In genomic region chr10:60480865-60481563, GRCh38 we compare ENCODE assay signal across 11 cellular contexts.
DNase-seq lines count a peak whose midpoint lies in the region; ATAC-seq, FAIRE-seq and TF ChIP-seq lines count a peak whose summit lies in the region.
"Had no signal": no experiment of that assay in that cellular context is flagged by ENCODE, and none has a peak within 500 bp of the region (broad histone marks: within the 10 kb centered on the region; RNA-seq: fewer than 3 reads in every experiment).

No MANE protein-coding gene starts in this region.

- H3K27me3 Mint-ChIP-seq in nephron progenitor cell (ENCODE audit: low read depth, poor library complexity) = peaks cover 4% of the 10 kb centered on the region
- H3K27me3 Mint-ChIP-seq in effector memory CD8-positive, alpha-beta T cell = no peaks in the 10 kb centered on the region
- H3K27me3 Mint-ChIP-seq: activated CD4-positive, alpha-beta T cell treated with anti-CD3 and anti-CD28 coated beads, Interleukin-2, amount 10 ng/mL, durations not matched to agents 24 days and 14 days had no signal

- TF ChIP-seq POLR2A in GM12892 (IDR thresholded peaks at IDR 0.05; ENCODE audit: low read depth, low read length) = no peak

- no peaks in the 10 kb centered on the region for H3K9me3 Mint-ChIP-seq in nephron progenitor cell
- no peaks in the 10 kb centered on the region for H3K9me3 Mint-ChIP-seq in effector memory CD8-positive, alpha-beta T cell
- H3K9me3 Mint-ChIP-seq: activated CD4-positive, alpha-beta T cell treated with anti-CD3 and anti-CD28 coated beads, Interleukin-2, amount 10 ng/mL, durations not matched to agents 24 days and 14 days had no signal

- no peak for FAIRE-seq in GM12892 (lab: Jason Lieb, UNC)

- DNase-seq in AG08396 (ENCODE audit: low spot score) (peak; percentile 34), NCI-H446 (lab: John Stamatoyannopoulos, UW) (peak; percentile 88 to 92), epithelial cell of proximal tubule (ENCODE audit: low read depth) (peak; percentile 91), mucosa of gallbladder (ENCODE audit: low spot score) (peak; percentile 65), GM12892 (ENCODE audit: insufficient read length) (no peak), nephron progenitor cell (no peak)
- no peak for DNase-seq in effector memory CD8-positive, alpha-beta T cell
- DNase-seq: activated CD4-positive, alpha-beta T cell treated with anti-CD3 and anti-CD28 coated beads, Interleukin-2, amount 10 ng/mL, durations not matched to agents 24 days and 14 days; DND-41; erythroblast had no signal

- no peak for ATAC-seq in GM19035 (IDR thresholded peaks at IDR 0.05; ENCODE audit: unreplicated experiment)
- ATAC-seq in effector memory CD8-positive, alpha-beta T cell (replicated peaks) = no peak

- H3K4me3 Mint-ChIP-seq in nephron progenitor cell = no peak overlapping the region
- no peak overlapping the region for H3K4me3 Mint-ChIP-seq in effector memory CD8-positive, alpha-beta T cell
- H3K4me3 Mint-ChIP-seq: activated CD4-positive, alpha-beta T cell treated with anti-CD3 and anti-CD28 coated beads, Interleukin-2, amount 10 ng/mL, durations not matched to agents 24 days and 14 days had no signal

- no peak overlapping the region for H3K27ac Mint-ChIP-seq in nephron progenitor cell
- H3K27ac Mint-ChIP-seq in effector memory CD8-positive, alpha-beta T cell = no peak overlapping the region
- H3K27ac Mint-ChIP-seq: activated CD4-positive, alpha-beta T cell treated with anti-CD3 and anti-CD28 coated beads, Interleukin-2, amount 10 ng/mL, durations not matched to agents 24 days and 14 days had no signal

- H3K4me3 ChIP-seq in epithelial cell of proximal tubule (ENCODE audit: low read depth, low read length) = no peak overlapping the region

- no peaks in the 10 kb centered on the region for H3K4me1 Mint-ChIP-seq in nephron progenitor cell
- H3K4me1 Mint-ChIP-seq in effector memory CD8-positive, alpha-beta T cell (ENCODE audit: low read depth in 2 of 2) = peaks cover 3 to 20% of the 10 kb centered on the region in 2 donors

- no peaks in the 10 kb centered on the region for H3K36me3 Mint-ChIP-seq in nephron progenitor cell (ENCODE audit: low read depth)
- peaks cover 3% of the 10 kb centered on the region for H3K36me3 Mint-ChIP-seq in effector memory CD8-positive, alpha-beta T cell (ENCODE audit: insufficient read depth)

- TF ChIP-seq CTCF in epithelial cell of proximal tubule (conservative IDR thresholded peaks at IDR 0.05; ENCODE audit: low read depth, low read length) = no peak
- no peak for TF ChIP-seq CTCF in nephron progenitor cell (IDR thresholded peaks at IDR 0.05)

Comparison
In these comparisons a context has a peak if more than half of its experiments do, and no peak if none do; other contexts are left out.
1. DNase-seq: peak in AG08396 (single experiment), NCI-H446 (2 of 2), epithelial cell of proximal tubule (single experiment) and mucosa of gallbladder (single experiment); none in GM12892 (single experiment), nephron progenitor cell (single experiment) and effector memory CD8-positive, alpha-beta T cell (0 of 3).